20 cellular contexts compared by ENCODE assay signal in genomic region chr5:179304871-179305270, GRCh38. TPM values are rescaled to one million over a fixed set of nuclear protein-coding genes. Genes with fewer than 3 reads are reported as not detected.
"Had no signal": no experiment of that assay in that cellular context is flagged by ENCODE, and none has a peak within 500 bp of the region (broad histone marks: within the 10 kb centered on the region; RNA-seq: fewer than 3 reads in every experiment).

No MANE protein-coding gene starts in this region.

- H3K27me3 ChIP-seq: gastrocnemius medialis, tibial nerve had no signal

- H3K4me3 ChIP-seq: gastrocnemius medialis, heart right ventricle, mucosa of descending colon, tibial nerve had no signal

- ATAC-seq: activated naive CD4-positive, alpha-beta T cell treated with anti-CD3 and anti-CD28 coated beads, Interleukin-2, amount 50 U/mL, for 72 hours; activated T-cell treated with anti-CD3 and anti-CD28 coated beads, Interleukin-2, amount 50 U/mL, for 4 hours; effector memory CD8-positive, alpha-beta T cell; left colon; naive thymus-derived CD8-positive, alpha-beta T cell; stimulated activated naive B cell treated with anti-CD40 and anti-IgM and Interleukin-4, amounts not matched to agents 10 μg/mL and 1 μg/mL and 100 μg/mL, for 72 hours; WTC11 had no signal

- H3K4me1 ChIP-seq: gastrocnemius medialis had no signal

- H3K9me3 ChIP-seq: gastrocnemius medialis had no signal

- H3K36me3 ChIP-seq: gastrocnemius medialis, heart right ventricle had no signal

- DNase-seq: activated CD4-positive, alpha-beta memory T cell treated with anti-CD3 and anti-CD28 coated beads, Interleukin-2, amount 10 ng/mL, durations not matched to agents 7 days and 5 days; activated CD4-positive, alpha-beta T cell treated with anti-CD3 and anti-CD28 coated beads for 4 hours; activated gamma-delta T cell; activated T-cell treated with anti-CD3 and anti-CD28 coated beads, Interleukin-2, amount 50 U/mL, for 4 hours; cerebellar nuclear complex; dermis blood vessel endothelial cell; effector memory CD8-positive, alpha-beta T cell; gastrocnemius medialis; heart right ventricle; left colon; mammary epithelial cell; mucosa of descending colon; naive thymus-derived CD8-positive, alpha-beta T cell; stimulated activated CD4-positive, alpha-beta T cell treated with anti-CD3 and anti-CD28 coated beads, Interleukin-15, amount 100 ng/mL, for 24 hours; stimulated activated CD4-positive, alpha-beta T cell treated with anti-CD3 and anti-CD28 coated beads, Interleukin-4, amount 100 ng/mL, for 1 hour; stimulated activated naive B cell treated with anti-CD40 and anti-IgM and Interleukin-4, amounts not matched to agents 10 μg/mL and 1 μg/mL and 100 μg/mL, for 72 hours; T-helper 2 cell had no signal

- H3K27ac ChIP-seq: gastrocnemius medialis, tibial nerve had no signal

RNA-seq across cellular contexts. Expression of gene ADAMTS2, which starts 40.4 kb away (rescaled TPM):
- total RNA-seq: activated CD4-positive, alpha-beta memory T cell treated with anti-CD3 and anti-CD28 coated beads, Interleukin-2, amount 10 ng/mL, durations not matched to agents 7 days and 5 days; activated naive CD4-positive, alpha-beta T cell treated with anti-CD3 and anti-CD28 coated beads, Interleukin-2, amount 50 U/mL, for 72 hours; naive thymus-derived CD8-positive, alpha-beta T cell had no signal
